ENCODE assay signal across 1 cellular context in the genomic region with DNA sequence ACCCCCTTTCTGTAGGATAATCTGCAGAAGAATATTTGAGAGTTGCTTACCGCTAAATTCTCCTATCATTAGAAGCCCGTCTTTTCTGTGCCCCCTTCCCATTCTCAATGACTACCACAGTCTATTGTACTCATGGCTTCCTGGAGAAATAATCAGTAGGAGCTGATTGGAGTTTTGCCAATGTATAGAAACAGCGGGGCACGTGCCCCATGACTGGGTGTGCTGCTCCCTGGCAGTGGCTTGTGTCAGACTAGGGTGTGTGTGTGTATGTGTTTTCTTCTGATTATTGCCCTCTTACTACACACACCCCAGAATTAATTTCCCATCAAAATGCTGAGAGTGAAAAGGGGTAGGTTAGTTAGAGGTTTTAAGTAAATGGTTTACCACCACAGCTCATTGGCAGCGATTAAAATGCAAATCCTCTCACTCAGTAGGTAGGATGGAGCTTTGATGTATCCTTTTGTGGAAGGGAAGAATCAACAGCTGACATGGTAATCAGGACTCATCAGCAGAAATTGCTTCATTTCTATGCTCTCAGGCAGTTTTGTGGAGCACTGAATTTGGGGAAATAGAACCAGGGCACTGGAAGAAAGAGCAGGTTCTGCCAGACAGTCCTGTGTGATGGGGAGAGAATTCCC.
TF ChIP-seq lines count a peak whose summit lies in the region.

No MANE protein-coding gene starts in this region.

TF ChIP-seq in GM23338, 12 proteins besides CTCF, POLR2A, EP300 and RAD21 (continued from another document):
- TF ChIP-seq, protein P1, sequence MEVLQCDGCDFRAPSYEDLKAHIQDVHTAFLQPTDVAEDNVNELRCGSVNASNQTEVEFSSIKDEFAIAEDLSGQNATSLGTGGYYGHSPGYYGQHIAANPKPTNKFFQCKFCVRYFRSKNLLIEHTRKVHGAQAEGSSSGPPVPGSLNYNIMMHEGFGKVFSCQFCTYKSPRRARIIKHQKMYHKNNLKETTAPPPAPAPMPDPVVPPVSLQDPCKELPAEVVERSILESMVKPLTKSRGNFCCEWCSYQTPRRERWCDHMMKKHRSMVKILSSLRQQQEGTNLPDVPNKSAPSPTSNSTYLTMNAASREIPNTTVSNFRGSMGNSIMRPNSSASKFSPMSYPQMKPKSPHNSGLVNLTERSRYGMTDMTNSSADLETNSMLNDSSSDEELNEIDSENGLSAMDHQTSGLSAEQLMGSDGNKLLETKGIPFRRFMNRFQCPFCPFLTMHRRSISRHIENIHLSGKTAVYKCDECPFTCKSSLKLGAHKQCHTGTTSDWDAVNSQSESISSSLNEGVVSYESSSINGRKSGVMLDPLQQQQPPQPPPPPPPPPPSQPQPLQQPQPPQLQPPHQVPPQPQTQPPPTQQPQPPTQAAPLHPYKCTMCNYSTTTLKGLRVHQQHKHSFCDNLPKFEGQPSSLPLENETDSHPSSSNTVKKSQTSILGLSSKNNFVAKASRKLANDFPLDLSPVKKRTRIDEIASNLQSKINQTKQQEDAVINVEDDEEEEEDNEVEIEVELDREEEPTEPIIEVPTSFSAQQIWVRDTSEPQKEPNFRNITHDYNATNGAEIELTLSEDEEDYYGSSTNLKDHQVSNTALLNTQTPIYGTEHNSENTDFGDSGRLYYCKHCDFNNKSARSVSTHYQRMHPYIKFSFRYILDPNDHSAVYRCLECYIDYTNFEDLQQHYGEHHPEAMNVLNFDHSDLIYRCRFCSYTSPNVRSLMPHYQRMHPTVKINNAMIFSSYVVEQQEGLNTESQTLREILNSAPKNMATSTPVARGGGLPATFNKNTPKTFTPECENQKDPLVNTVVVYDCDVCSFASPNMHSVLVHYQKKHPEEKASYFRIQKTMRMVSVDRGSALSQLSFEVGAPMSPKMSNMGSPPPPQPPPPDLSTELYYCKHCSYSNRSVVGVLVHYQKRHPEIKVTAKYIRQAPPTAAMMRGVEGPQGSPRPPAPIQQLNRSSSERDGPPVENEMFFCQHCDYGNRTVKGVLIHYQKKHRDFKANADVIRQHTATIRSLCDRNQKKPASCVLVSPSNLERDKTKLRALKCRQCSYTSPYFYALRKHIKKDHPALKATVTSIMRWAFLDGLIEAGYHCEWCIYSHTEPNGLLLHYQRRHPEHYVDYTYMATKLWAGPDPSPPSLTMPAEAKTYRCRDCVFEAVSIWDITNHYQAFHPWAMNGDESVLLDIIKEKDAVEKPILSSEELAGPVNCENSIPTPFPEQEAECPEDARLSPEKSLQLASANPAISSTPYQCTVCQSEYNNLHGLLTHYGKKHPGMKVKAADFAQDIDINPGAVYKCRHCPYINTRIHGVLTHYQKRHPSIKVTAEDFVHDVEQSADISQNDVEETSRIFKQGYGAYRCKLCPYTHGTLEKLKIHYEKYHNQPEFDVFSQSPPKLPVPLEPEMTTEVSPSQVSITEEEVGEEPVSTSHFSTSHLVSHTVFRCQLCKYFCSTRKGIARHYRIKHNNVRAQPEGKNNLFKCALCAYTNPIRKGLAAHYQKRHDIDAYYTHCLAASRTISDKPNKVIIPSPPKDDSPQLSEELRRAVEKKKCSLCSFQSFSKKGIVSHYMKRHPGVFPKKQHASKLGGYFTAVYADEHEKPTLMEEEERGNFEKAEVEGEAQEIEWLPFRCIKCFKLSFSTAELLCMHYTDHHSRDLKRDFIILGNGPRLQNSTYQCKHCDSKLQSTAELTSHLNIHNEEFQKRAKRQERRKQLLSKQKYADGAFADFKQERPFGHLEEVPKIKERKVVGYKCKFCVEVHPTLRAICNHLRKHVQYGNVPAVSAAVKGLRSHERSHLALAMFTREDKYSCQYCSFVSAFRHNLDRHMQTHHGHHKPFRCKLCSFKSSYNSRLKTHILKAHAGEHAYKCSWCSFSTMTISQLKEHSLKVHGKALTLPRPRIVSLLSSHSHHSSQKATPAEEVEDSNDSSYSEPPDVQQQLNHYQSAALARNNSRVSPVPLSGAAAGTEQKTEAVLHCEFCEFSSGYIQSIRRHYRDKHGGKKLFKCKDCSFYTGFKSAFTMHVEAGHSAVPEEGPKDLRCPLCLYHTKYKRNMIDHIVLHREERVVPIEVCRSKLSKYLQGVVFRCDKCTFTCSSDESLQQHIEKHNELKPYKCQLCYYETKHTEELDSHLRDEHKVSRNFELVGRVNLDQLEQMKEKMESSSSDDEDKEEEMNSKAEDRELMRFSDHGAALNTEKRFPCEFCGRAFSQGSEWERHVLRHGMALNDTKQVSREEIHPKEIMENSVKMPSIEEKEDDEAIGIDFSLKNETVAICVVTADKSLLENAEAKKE (CRISPR knock-in tag; IDR thresholded peaks at IDR 0.05) = no peak
